Comparison of ENCODE assay signal across 22 cellular contexts in genomic region chr2:151971301-151972072, GRCh38.
"Had no signal": no experiment of that assay in that cellular context is flagged by ENCODE, and none has a peak within 500 bp of the region (broad histone marks: within the 10 kb centered on the region; RNA-seq: fewer than 3 reads in every experiment).

No MANE protein-coding gene starts in this region.

- H3K36me3 ChIP-seq: esophagus muscularis mucosa, left ventricle myocardium inferior had no signal

- ATAC-seq: activated CD4-positive, alpha-beta T cell treated with anti-CD3 and anti-CD28 coated beads for 36 hours; activated naive CD8-positive, alpha-beta T cell treated with anti-CD3 and anti-CD28 coated beads, Interleukin-2, amount 50 U/mL, for 24 hours; body of pancreas; effector memory CD8-positive, alpha-beta T cell; natural killer cell treated with Interleukin-12 subunit alpha and Interleukin-12 subunit beta and Interleukin-15 and Interleukin-18, amount 100 ng/mL, for 72 hours; sciatic nerve; stimulated activated naive B cell treated with anti-CD40 and anti-IgM and Interleukin-4, amounts not matched to agents 10 μg/mL and 1 μg/mL and 100 μg/mL, for 72 hours had no signal

- H3K9me3 ChIP-seq: body of pancreas, esophagus muscularis mucosa, left ventricle myocardium inferior had no signal

- DNase-seq: activated B cell treated with CpG ODN at 0.5 μM for 24 hours; activated CD4-positive, alpha-beta T cell treated with anti-CD3 and anti-CD28 coated beads for 36 hours; activated CD4-positive, alpha-beta T cell treated with anti-CD3 and anti-CD28 coated beads, Interleukin-2, amount 50 U/mL, for 4 hours; activated CD8-positive, alpha-beta memory T cell treated with anti-CD3 and anti-CD28 coated beads for 24 hours; activated CD8-positive, alpha-beta memory T cell treated with anti-CD3 and anti-CD28 coated beads, Interleukin-2, amount 50 U/mL, for 4 hours; activated effector memory CD4-positive, alpha-beta T cell treated with anti-CD3 and anti-CD28 coated beads, Interleukin-2, amount 50 U/mL, for 16 hours; activated naive CD4-positive, alpha-beta T cell treated with anti-CD3 and anti-CD28 coated beads, Interleukin-2, amount 10 ng/mL, durations not matched to agents 7 days and 5 days; activated naive CD8-positive, alpha-beta T cell treated with anti-CD3 and anti-CD28 coated beads, Interleukin-2, amount 50 U/mL, for 24 hours; activated T-cell treated with anti-CD3 and anti-CD28 coated beads, Interleukin-2, amount 50 U/mL, for 24 hours; body of pancreas; effector memory CD8-positive, alpha-beta T cell; kidney glomerular epithelial cell; left ventricle myocardium inferior; small intestine; stimulated activated CD4-positive, alpha-beta T cell treated with anti-CD3 and anti-CD28 coated beads, Interleukin-2, amount 100 ng/mL, for 48 hours; stimulated activated CD8-positive, alpha-beta memory T cell treated with anti-CD3 and anti-CD28 coated beads, Interleukin-4, amount 100 ng/mL, for 48 hours; stimulated activated naive B cell treated with anti-CD40 and anti-IgM and Interleukin-4, amounts not matched to agents 10 μg/mL and 1 μg/mL and 100 μg/mL, for 72 hours; T1000 had no signal

- H3K27ac ChIP-seq: body of pancreas, esophagus muscularis mucosa, left ventricle myocardium inferior had no signal

- H3K27me3 ChIP-seq: body of pancreas, esophagus muscularis mucosa had no signal

- H3K4me1 ChIP-seq: body of pancreas, left ventricle myocardium inferior had no signal

- FAIRE-seq: frontal cortex, small intestine had no signal

- H3K4me3 ChIP-seq: body of pancreas, esophagus muscularis mucosa, left ventricle myocardium inferior had no signal
